7 cellular contexts compared by ENCODE assay signal in genomic region chr11:17991799-17992433, GRCh38. TPM values are rescaled to one million over a fixed set of nuclear protein-coding genes. Genes with fewer than 3 reads are reported as not detected.
DNase-seq lines count a peak whose midpoint lies in the region; ATAC-seq, FAIRE-seq and TF ChIP-seq lines count a peak whose summit lies in the region.

No MANE protein-coding gene starts in this region.

- intact Hi-C loops in ascending aorta (cut with DNase I), result loop anchor here (2.0 to 5.0 kb wide), 2 partner anchors 21 to 115 kb away; partner anchors contain the start of genes SAAL1 and SERGEF

- DNase-seq in RKO (ENCODE audit: low spot score), result peak; percentile 75
- DNase-seq in ascending aorta (ENCODE audit: low spot score in 2 of 2), result no peak
- DNase-seq in iPS-NIHi7 (ENCODE audit: extremely low spot score), result peak; percentile 59
- DNase-seq in stimulated activated CD4-positive, alpha-beta T cell treated with anti-CD3 and anti-CD28 coated beads, Interleukin-4, amount 100 ng/mL, for 24 hours, result peak; percentile 54

- no peaks in the 10 kb centered on the region for H3K9me3 ChIP-seq in ascending aorta

- H3K27me3 ChIP-seq in ascending aorta, result no peaks in the 10 kb centered on the region

- peaks cover 21 to 32% of the 10 kb centered on the region in 2 donors for H3K36me3 ChIP-seq in ascending aorta

- no peak for TF ChIP-seq EP300 in Ishikawa (IDR thresholded peaks at IDR 0.05; ENCODE audit: borderline replicate concordance)

- no peak overlapping the region for H3K4me3 ChIP-seq in ascending aorta

- peaks cover 0 to under 1% of the 10 kb centered on the region in 2 donors for H3K4me1 ChIP-seq in ascending aorta

- H3K27ac ChIP-seq in ascending aorta, result no peak overlapping the region

- ATAC-seq in GM21390 (IDR thresholded peaks at IDR 0.05; ENCODE audit: unreplicated experiment), result peak; percentile 67

- FAIRE-seq in G401.6 (lab: Jason Lieb, UNC), result peak; percentile 93

- TF ChIP-seq RAD21 in Ishikawa (IDR thresholded peaks at IDR 0.05; ENCODE audit: low read depth), result peak; percentile 70

- TF ChIP-seq CTCF in ascending aorta (IDR thresholded peaks at IDR 0.05), result peak; percentile 55 to 78 (median 76)

TF ChIP-seq in Ishikawa, 13 proteins besides CTCF, POLR2A, EP300 and RAD21:
- TF ChIP-seq EGR1 (IDR thresholded peaks at IDR 0.05) (no peak), TEAD4 (IDR thresholded peaks at IDR 0.05) (no peak)

RNA-seq across cellular contexts. Expression of gene SERGEF, which starts 20.9 kb away (rescaled TPM):
- 13.6 TPM for total RNA-seq in ascending aorta

RNA-seq across cellular contexts. Expression of gene TPH1, which starts 54.2 kb away (rescaled TPM):
- total RNA-seq in ascending aorta, result 1.8 TPM

Comparison
In these comparisons a context has a peak if more than half of its experiments do, and no peak if none do; other contexts are left out.
1. DNase-seq: peak in RKO (single experiment), iPS-NIHi7 (single experiment) and stimulated activated CD4-positive, alpha-beta T cell treated with anti-CD3 and anti-CD28 coated beads, Interleukin-4, amount 100 ng/mL, for 24 hours (single experiment); none in ascending aorta (0 of 2).